Comparison of ENCODE assay signal across 25 cellular contexts in genomic region chr2:173985595-173985994, GRCh38. TPM values are rescaled to one million over a fixed set of nuclear protein-coding genes. Genes with fewer than 3 reads are reported as not detected.
DNase-seq lines count a peak whose midpoint lies in the region; ATAC-seq and TF ChIP-seq lines count a peak whose summit lies in the region.
"Had no signal": no experiment of that assay in that cellular context is flagged by ENCODE, and none has a peak within 500 bp of the region (broad histone marks: within the 10 kb centered on the region; RNA-seq: fewer than 3 reads in every experiment).

No MANE protein-coding gene starts in this region.

- peak overlapping the region; percentile 12 for H3K27ac Mint-ChIP-seq in dendritic cell treated with granulocyte-macrophage colony-stimulating factor and Interleukin-4, amounts not matched to agents 40 ng/mL and 50 ng/mL, for 4 days
- peak overlapping the region in 2 of 3 experiments; percentile 52 to 56 for H3K27ac Mint-ChIP-seq in nephron
- H3K27ac Mint-ChIP-seq: activated CD4-positive, alpha-beta T cell treated with anti-CD3 and anti-CD28 coated beads, Interleukin-2, amount 10 ng/mL, durations not matched to agents 7 days and 5 days; activated naive CD8-positive, alpha-beta T cell treated with anti-CD3 and anti-CD28 coated beads, Interleukin-2, amount 50 U/mL, for 24 hours; CD8-positive, alpha-beta T cell; T-helper 17 cell had no signal

- intact Hi-C loops in OCI-LY7 (cut with micrococcal nuclease; ENCODE audit: unreplicated experiment), result no loop called here
- intact Hi-C loops in dendritic cell treated with granulocyte-macrophage colony-stimulating factor and Interleukin-4, amounts not matched to agents 40 ng/mL and 50 ng/mL, for 4 days (cut with micrococcal nuclease), result no loop called here
- intact Hi-C loops in tibial artery (cut with DNase I; ENCODE audit: low total_unique reads), result no loop called here
- intact Hi-C loops in sciatic nerve (cut with DNase I), result no loop called here

- no peaks in the 10 kb centered on the region for H3K27me3 Mint-ChIP-seq in dendritic cell treated with granulocyte-macrophage colony-stimulating factor and Interleukin-4, amounts not matched to agents 40 ng/mL and 50 ng/mL, for 4 days
- no peaks in the 10 kb centered on the region for H3K27me3 Mint-ChIP-seq in nephron (ENCODE audit: low read depth)
- H3K27me3 Mint-ChIP-seq: activated CD4-positive, alpha-beta T cell treated with anti-CD3 and anti-CD28 coated beads, Interleukin-2, amount 10 ng/mL, durations not matched to agents 7 days and 5 days; activated naive CD8-positive, alpha-beta T cell treated with anti-CD3 and anti-CD28 coated beads, Interleukin-2, amount 50 U/mL, for 24 hours had no signal

- H3K9me3 ChIP-seq in OCI-LY7 (ENCODE audit: low read length) (no peaks in the 10 kb centered on the region), tibial artery (no peaks in the 10 kb centered on the region)
- H3K9me3 ChIP-seq: SJCRH30 had no signal

- H3K27ac ChIP-seq in OCI-LY7 (ENCODE audit: low read depth, low read length, poor library complexity, severe bottlenecking) (no peak overlapping the region), tibial artery (peak overlapping the region; percentile 69 to 72)
- H3K27ac ChIP-seq: SJCRH30 had no signal

- no peak overlapping the region for H3K4me2 ChIP-seq in OCI-LY7 (ENCODE audit: low read length)

- 0 out of 2 replicates have a peak overlapping the region, but pooled peaks have one; percentile 59 for H2AFZ ChIP-seq in OCI-LY7 (ENCODE audit: low read length)

- POLR2A ChIA-PET in OCI-LY7 (lab: Charles Lee), result interaction anchor here (0.8 to 3.5 kb wide), 6 partner anchors 12 to 219 kb away, joined by 3 to 16 read pairs (median 4); partner anchors contain the start of gene SP3

- no peaks in the 10 kb centered on the region for H3K9me3 Mint-ChIP-seq in dendritic cell treated with granulocyte-macrophage colony-stimulating factor and Interleukin-4, amounts not matched to agents 40 ng/mL and 50 ng/mL, for 4 days
- no peaks in the 10 kb centered on the region for H3K9me3 Mint-ChIP-seq in nephron
- H3K9me3 Mint-ChIP-seq: activated CD4-positive, alpha-beta T cell treated with anti-CD3 and anti-CD28 coated beads, Interleukin-2, amount 10 ng/mL, durations not matched to agents 7 days and 5 days; activated naive CD8-positive, alpha-beta T cell treated with anti-CD3 and anti-CD28 coated beads, Interleukin-2, amount 50 U/mL, for 24 hours; CD8-positive, alpha-beta T cell; neural crest cell had no signal

- no TSS peak for BruUV-seq in OCI-LY7 (replicated peaks; lab: Mats Ljungman, UMichigan)

- CTCF ChIA-PET in OCI-LY7 (lab: Charles Lee; ENCODE audit: unreplicated experiment), result interaction anchor here (1.1 to 1.2 kb wide), 2 partner anchors 14 to 111 kb away, joined by 3 to 4 read pairs; no protein-coding TSS in a partner anchor

- H3K36me3 ChIP-seq in OCI-LY7 (ENCODE audit: insufficient read depth, low read length) (no peaks in the 10 kb centered on the region), tibial artery (no peaks in the 10 kb centered on the region)
- H3K36me3 ChIP-seq: SJCRH30 had no signal

- ATAC-seq in HG02642 (IDR thresholded peaks at IDR 0.05; ENCODE audit: poor library complexity, unreplicated experiment), result no peak
- no peak for ATAC-seq in HG03039 (IDR thresholded peaks at IDR 0.05; ENCODE audit: unreplicated experiment)
- no peak for ATAC-seq in sciatic nerve
- ATAC-seq: activated naive CD8-positive, alpha-beta T cell treated with anti-CD3 and anti-CD28 coated beads, Interleukin-2, amount 50 U/mL, for 24 hours; CD8-positive, alpha-beta T cell; T-helper 17 cell had no signal

- peaks cover 34% of the 10 kb centered on the region for H3K4me1 ChIP-seq in OCI-LY7 (ENCODE audit: insufficient read depth, low read length, poor library complexity, severe bottlenecking)
- peaks cover 8 to 84% (median 68%) of the 10 kb centered on the region in 4 donors for H3K4me1 ChIP-seq in tibial artery

- no peaks in the 10 kb centered on the region for H3K9me2 ChIP-seq in OCI-LY7 (ENCODE audit: insufficient read depth, low read length)

- TF ChIP-seq CTCF in OCI-LY7 (conservative IDR thresholded peaks at IDR 0.05; ENCODE audit: low read length) (no peak), nephron (IDR thresholded peaks at IDR 0.05; ENCODE audit: unreplicated experiment in 3 of 3) (no peak), tibial artery (IDR thresholded peaks at IDR 0.05) (no peak)

- H3K36me3 Mint-ChIP-seq in dendritic cell treated with granulocyte-macrophage colony-stimulating factor and Interleukin-4, amounts not matched to agents 40 ng/mL and 50 ng/mL, for 4 days (ENCODE audit: low read depth), result no peaks in the 10 kb centered on the region
- H3K36me3 Mint-ChIP-seq in nephron (ENCODE audit: low read depth), result no peaks in the 10 kb centered on the region
- H3K36me3 Mint-ChIP-seq: CD8-positive, alpha-beta T cell had no signal

- H3K79me2 ChIP-seq in OCI-LY7 (ENCODE audit: insufficient read depth, low read depth, low read length), result no peaks in the 10 kb centered on the region

- H3K4me3 Mint-ChIP-seq in dendritic cell treated with granulocyte-macrophage colony-stimulating factor and Interleukin-4, amounts not matched to agents 40 ng/mL and 50 ng/mL, for 4 days, result no peak overlapping the region
- no peak overlapping the region for H3K4me3 Mint-ChIP-seq in nephron
- H3K4me3 Mint-ChIP-seq: activated CD4-positive, alpha-beta T cell treated with anti-CD3 and anti-CD28 coated beads, Interleukin-2, amount 10 ng/mL, durations not matched to agents 7 days and 5 days; activated naive CD8-positive, alpha-beta T cell treated with anti-CD3 and anti-CD28 coated beads, Interleukin-2, amount 50 U/mL, for 24 hours; CD8-positive, alpha-beta T cell; neural crest cell; T-helper 17 cell had no signal

- H3K4me1 Mint-ChIP-seq in dendritic cell treated with granulocyte-macrophage colony-stimulating factor and Interleukin-4, amounts not matched to agents 40 ng/mL and 50 ng/mL, for 4 days (ENCODE audit: low read depth), result peaks cover 43% of the 10 kb centered on the region
- H3K4me1 Mint-ChIP-seq in nephron, result peaks cover 58% of the 10 kb centered on the region

- DNase-seq in OCI-LY7 (ENCODE audit: low spot score), result no peak
- no peak for DNase-seq in tibial artery
- DNase-seq in sciatic nerve (ENCODE audit: low spot score), result no peak
- no peak for DNase-seq in COLO829 (ENCODE audit: low spot score)
- DNase-seq: activated CD4-positive, alpha-beta T cell treated with anti-CD3 and anti-CD28 coated beads, Interleukin-2, amount 10 ng/mL, durations not matched to agents 7 days and 5 days; activated CD8-positive, alpha-beta memory T cell treated with anti-CD3 and anti-CD28 coated beads, Interleukin-2, amount 50 U/mL, for 4 hours; activated effector memory CD4-positive, alpha-beta T cell treated with Interleukin-2 at 50 U/mL for 16 hours; activated naive CD8-positive, alpha-beta T cell treated with anti-CD3 and anti-CD28 coated beads, Interleukin-2, amount 50 U/mL, for 24 hours; CD8-positive, alpha-beta T cell; dermis blood vessel endothelial cell; DMS79 treated with DMSO at 0.1 percent for 48 hours; GOT3; KBM-7; kidney glomerular epithelial cell; midbrain; NCI-H187; NCI-H748 treated with DMSO at 0.1 percent for 48 hours; SJCRH30; stimulated activated CD4-positive, alpha-beta T cell treated with anti-CD3 and anti-CD28 coated beads, Interleukin-4, amount 100 ng/mL, for 24 hours; T-helper 17 cell had no signal

- H3K4me3 ChIP-seq in OCI-LY7 (ENCODE audit: low read depth, low read length, poor library complexity, severe bottlenecking) (no peak overlapping the region), tibial artery (no peak overlapping the region)
- H3K4me3 ChIP-seq: SJCRH30 had no signal

- H3K27me3 ChIP-seq in tibial artery, result no peaks in the 10 kb centered on the region
- H3K27me3 ChIP-seq: SJCRH30 had no signal

- H4K20me1 ChIP-seq in OCI-LY7 (ENCODE audit: insufficient read depth, low read length), result no peaks in the 10 kb centered on the region

RNA-seq across cellular contexts. Expression of gene SP3, which starts 20.4 kb away (rescaled TPM):
- total RNA-seq in OCI-LY7 (2014; rRNA removed; shearing (Covaris generic)), result 129 and 150 TPM in 2 replicates
- total RNA-seq in OCI-LY7 (2022), result 115 and 127 TPM in 2 replicates
- total RNA-seq in sciatic nerve, result 93.5 TPM
